16 cellular contexts compared by ENCODE assay signal in genomic region chr11:9214765-9215164, GRCh38. TPM values are rescaled to one million over a fixed set of nuclear protein-coding genes. Genes with fewer than 3 reads are reported as not detected.
DNase-seq lines count a peak whose midpoint lies in the region; ATAC-seq and TF ChIP-seq lines count a peak whose summit lies in the region.
"Had no signal": no experiment of that assay in that cellular context is flagged by ENCODE, and none has a peak within 500 bp of the region (broad histone marks: within the 10 kb centered on the region; RNA-seq: fewer than 3 reads in every experiment).

No MANE protein-coding gene starts in this region.

- H3K27ac Mint-ChIP-seq in glutamatergic neuron (ENCODE audit: unreplicated experiment) (peak overlapping the region; percentile 55), immature natural killer cell (no peak overlapping the region)
- H3K27ac Mint-ChIP-seq in effector memory CD8-positive, alpha-beta T cell = peak overlapping the region in 1 of 2 donors; percentile 15
- H3K27ac Mint-ChIP-seq: activated CD4-positive, alpha-beta T cell treated with anti-CD3 and anti-CD28 coated beads, Interleukin-2, amount 10 ng/mL, durations not matched to agents 24 days and 14 days had no signal

- TF ChIP-seq CTCF in WERI-Rb-1 (IDR thresholded peaks at IDR 0.05; ENCODE audit: low read depth, low read length) (no peak), glutamatergic neuron (IDR thresholded peaks at IDR 0.05; ENCODE audit: partially characterized antibody, unreplicated experiment) (no peak)

- H3K27me3 Mint-ChIP-seq in glutamatergic neuron (ENCODE audit: unreplicated experiment) = no peaks in the 10 kb centered on the region
- peaks cover 0 to 2% (median 2%) of the 10 kb centered on the region in 3 donors for H3K27me3 Mint-ChIP-seq in immature natural killer cell (ENCODE audit: low read depth in 3 of 3)
- H3K27me3 Mint-ChIP-seq in effector memory CD8-positive, alpha-beta T cell = no peaks in the 10 kb centered on the region
- H3K27me3 Mint-ChIP-seq: activated CD4-positive, alpha-beta T cell treated with anti-CD3 and anti-CD28 coated beads, Interleukin-2, amount 10 ng/mL, durations not matched to agents 24 days and 14 days; B cell; IgD-negative memory B cell had no signal

- H3K4me2 ChIP-seq in BLaER1 = peak overlapping the region; percentile 31; the same call in 1 of the 2 replicates

- peak overlapping the region; percentile 7 for H3K4me3 Mint-ChIP-seq in glutamatergic neuron (ENCODE audit: unreplicated experiment)
- H3K4me3 Mint-ChIP-seq in immature natural killer cell = no peak overlapping the region
- H3K4me3 Mint-ChIP-seq in effector memory CD8-positive, alpha-beta T cell = no peak overlapping the region
- H3K4me3 Mint-ChIP-seq: activated CD4-positive, alpha-beta T cell treated with anti-CD3 and anti-CD28 coated beads, Interleukin-2, amount 10 ng/mL, durations not matched to agents 24 days and 14 days; B cell; IgD-negative memory B cell had no signal

- H3K9me3 Mint-ChIP-seq in glutamatergic neuron (ENCODE audit: unreplicated experiment) (no peaks in the 10 kb centered on the region), immature natural killer cell (no peaks in the 10 kb centered on the region)
- no peaks in the 10 kb centered on the region for H3K9me3 Mint-ChIP-seq in effector memory CD8-positive, alpha-beta T cell
- H3K9me3 Mint-ChIP-seq: activated CD4-positive, alpha-beta T cell treated with anti-CD3 and anti-CD28 coated beads, Interleukin-2, amount 10 ng/mL, durations not matched to agents 24 days and 14 days; IgD-negative memory B cell had no signal

- no peaks in the 10 kb centered on the region for H3K27me3 ChIP-seq in BLaER1
- H3K27me3 ChIP-seq in WERI-Rb-1 (ENCODE audit: insufficient read depth, low read depth, severe bottlenecking) = no peaks in the 10 kb centered on the region
- H3K27me3 ChIP-seq: esophagus squamous epithelium had no signal

- peaks cover 11% of the 10 kb centered on the region for H3K4me1 Mint-ChIP-seq in glutamatergic neuron (ENCODE audit: low read depth, unreplicated experiment)
- peaks cover 4 to 27% of the 10 kb centered on the region in 2 donors for H3K4me1 Mint-ChIP-seq in immature natural killer cell
- peaks cover 0 to 4% of the 10 kb centered on the region in 2 donors for H3K4me1 Mint-ChIP-seq in effector memory CD8-positive, alpha-beta T cell (ENCODE audit: low read depth in 2 of 2)

- peaks cover 100% of the 10 kb centered on the region for H4K20me1 ChIP-seq in BLaER1

- H3K4me1 ChIP-seq in BLaER1 = peaks cover 19% of the 10 kb centered on the region

- H3K36me3 ChIP-seq in BLaER1 (no peaks in the 10 kb centered on the region), WERI-Rb-1 (no peaks in the 10 kb centered on the region)
- H3K36me3 ChIP-seq: esophagus squamous epithelium had no signal

- H3K27ac ChIP-seq in BLaER1 (0 out of 2 replicates have a peak overlapping the region, but pooled peaks have one; percentile 16), WERI-Rb-1 (peak overlapping the region; percentile 46)
- H3K27ac ChIP-seq: esophagus squamous epithelium, psoas muscle had no signal

- H3K36me3 Mint-ChIP-seq in glutamatergic neuron (ENCODE audit: unreplicated experiment) = no peaks in the 10 kb centered on the region
- no peaks in the 10 kb centered on the region for H3K36me3 Mint-ChIP-seq in immature natural killer cell
- H3K36me3 Mint-ChIP-seq in effector memory CD8-positive, alpha-beta T cell (ENCODE audit: insufficient read depth) = no peaks in the 10 kb centered on the region
- H3K36me3 Mint-ChIP-seq: IgD-negative memory B cell had no signal

- no peak for ATAC-seq in GM18517 (IDR thresholded peaks at IDR 0.05; ENCODE audit: unreplicated experiment)
- ATAC-seq in HG03025 (IDR thresholded peaks at IDR 0.05; ENCODE audit: low FRiP score, unreplicated experiment) = no peak
- ATAC-seq in effector memory CD8-positive, alpha-beta T cell (replicated peaks) = no peak

- DNase-seq in HT1080 (ENCODE audit: low read depth) = peak; percentile 35
- DNase-seq in WERI-Rb-1 = peak; percentile 82
- no peak for DNase-seq in glutamatergic neuron
- DNase-seq in immature natural killer cell = no peak
- no peak for DNase-seq in effector memory CD8-positive, alpha-beta T cell
- DNase-seq: activated CD4-positive, alpha-beta T cell treated with anti-CD3 and anti-CD28 coated beads, Interleukin-2, amount 10 ng/mL, durations not matched to agents 24 days and 14 days; esophagus squamous epithelium; NCI-H1930; psoas muscle; stimulated activated CD4-positive, alpha-beta T cell treated with anti-CD3 and anti-CD28 coated beads, Interleukin-4, amount 100 ng/mL, for 1 hour; stimulated activated naive CD4-positive, alpha-beta T cell treated with Interleukin-2 at 50 U/mL for 16 hours had no signal

- H3K9me3 ChIP-seq in BLaER1 (no peaks in the 10 kb centered on the region), WERI-Rb-1 (ENCODE audit: severe bottlenecking) (no peaks in the 10 kb centered on the region)
- H3K9me3 ChIP-seq: esophagus squamous epithelium, psoas muscle had no signal

- no peak overlapping the region for H3K4me3 ChIP-seq in BLaER1
- H3K4me3 ChIP-seq in WERI-Rb-1 (ENCODE audit: low read depth, low read length) = no peak overlapping the region
- H3K4me3 ChIP-seq: esophagus squamous epithelium, psoas muscle had no signal

- H3K9ac ChIP-seq in BLaER1 = no peak overlapping the region

RNA-seq across cellular contexts. Expression of gene DENND5A, which starts 50.4 kb away (rescaled TPM):
- 45.6 and 53.5 TPM in 2 replicates for total RNA-seq in HT1080 (2014; rRNA removed; shearing (Covaris generic))
- polyA plus RNA-seq in HT1080 (2015; cell fraction: cytosol; rRNA removed) = 47.9 and 55.4 TPM in 2 replicates
- 54.3 and 61.7 TPM in 2 replicates for polyA plus RNA-seq in HT1080 (2015; cell fraction: nucleus; rRNA removed)
- total RNA-seq in glutamatergic neuron (ENCODE audit: unreplicated experiment) = 155 TPM
- polyA plus RNA-seq in immature natural killer cell = 1 to 10 TPM; 3.0 to 6.3 (median 5.1) TPM

Comparison
In these comparisons a context has a peak if more than half of its experiments do, and no peak if none do; other contexts are left out.
1. DNase-seq: peak in HT1080 (single experiment) and WERI-Rb-1 (single experiment); none in glutamatergic neuron (single experiment), immature natural killer cell (0 of 3) and effector memory CD8-positive, alpha-beta T cell (0 of 3).